ENCODE assay signal across 23 cellular contexts in genomic region chr13:42905542-42905941, GRCh38.
"Had no signal": no experiment of that assay in that cellular context is flagged by ENCODE, and none has a peak within 500 bp of the region (broad histone marks: within the 10 kb centered on the region; RNA-seq: fewer than 3 reads in every experiment).

No MANE protein-coding gene starts in this region.

- FAIRE-seq: HTR-8/SVneo, K562 had no signal

- H3K4me3 Mint-ChIP-seq: IgD-negative memory B cell had no signal

- H3K27ac ChIP-seq: HL-60, KMS-11, RWPE1 had no signal

- ATAC-seq: K562, Panc1, PC-3 had no signal

- H3K4me3 ChIP-seq: K562 had no signal

- H3K9me3 ChIP-seq: SK-N-SH had no signal

- H3K27me3 Mint-ChIP-seq: IgD-negative memory B cell had no signal

- H3K9me3 Mint-ChIP-seq: IgD-negative memory B cell had no signal

- DNase-seq: Kasumi-1, MV-4-11, NCI-H1048, NCI-H1105, NCI-H1436 treated with DMSO at 0.1 percent for 48 hours, NCI-H1694, NCI-H187 treated with DMSO at 0.1 percent for 48 hours, NCI-H2029 treated with DMSO at 0.1 percent for 48 hours, NCI-H345, NCI-H446 treated with DMSO at 0.1 percent for 48 hours, NCI-H510A treated with DMSO at 0.1 percent for 48 hours, NCI-H774, PC-3, SHP77, SK-N-SH, SW 1271 had no signal

- H3K27ac Mint-ChIP-seq: IgD-negative memory B cell had no signal
